ENCODE assay signal across 1 cellular context in the genomic region with DNA sequence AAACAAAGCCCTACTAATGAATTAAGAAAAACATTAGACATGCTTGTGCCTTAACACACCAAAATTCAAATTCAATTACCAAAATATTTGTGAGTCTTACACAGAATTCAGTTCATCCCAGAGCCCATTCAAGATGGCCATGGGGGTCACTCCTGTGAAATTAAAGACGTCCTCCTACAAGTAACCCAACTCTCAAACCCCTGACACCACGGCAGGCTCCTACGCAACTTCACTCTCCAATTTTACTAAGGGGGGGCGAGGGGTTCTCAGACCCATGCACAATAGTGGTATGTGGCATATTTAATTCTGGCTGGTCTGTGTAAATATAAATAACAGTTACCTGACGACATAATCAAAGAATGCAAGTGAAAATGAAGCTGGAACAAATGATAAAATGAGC.
TF ChIP-seq lines count a peak whose summit lies in the region.

No MANE protein-coding gene starts in this region.

TF ChIP-seq in HepG2, 621 proteins besides CTCF, POLR2A, EP300 and RAD21 (continued from another document):
- TF ChIP-seq, protein P1, sequence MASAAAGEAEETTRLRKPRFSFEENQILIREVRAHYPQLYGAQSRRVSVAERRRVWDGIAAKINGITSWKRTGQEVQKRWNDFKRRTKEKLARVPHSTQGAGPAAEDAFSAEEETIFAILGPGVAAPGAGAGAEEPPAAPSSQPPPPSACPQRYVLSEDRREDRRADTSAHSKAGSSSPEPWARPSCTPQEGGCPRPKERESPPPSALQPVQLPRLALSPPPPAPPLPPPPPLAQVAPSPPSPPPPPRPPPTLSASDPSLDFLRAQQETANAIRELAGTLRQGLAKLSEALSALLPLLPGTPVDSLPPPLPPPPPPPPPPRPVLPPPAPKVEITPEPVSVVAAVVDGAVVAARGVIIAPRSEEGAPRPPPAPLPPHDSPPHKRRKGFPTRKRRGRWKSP (CRISPR knock-in tag; IDR thresholded peaks at IDR 0.05): no peak
- TF ChIP-seq ZBTB38 (CRISPR knock-in tag; IDR thresholded peaks at IDR 0.05): no peak
- no peak for TF ChIP-seq PPARG (CRISPR knock-in tag; conservative IDR thresholded peaks at IDR 0.05)
- no peak for TF ChIP-seq HOXD1 (CRISPR knock-in tag; IDR thresholded peaks at IDR 0.05)
- no peak for TF ChIP-seq MED8 (CRISPR knock-in tag; IDR thresholded peaks at IDR 0.05; ENCODE audit: insufficient replicate concordance)
- TF ChIP-seq, protein P2, sequence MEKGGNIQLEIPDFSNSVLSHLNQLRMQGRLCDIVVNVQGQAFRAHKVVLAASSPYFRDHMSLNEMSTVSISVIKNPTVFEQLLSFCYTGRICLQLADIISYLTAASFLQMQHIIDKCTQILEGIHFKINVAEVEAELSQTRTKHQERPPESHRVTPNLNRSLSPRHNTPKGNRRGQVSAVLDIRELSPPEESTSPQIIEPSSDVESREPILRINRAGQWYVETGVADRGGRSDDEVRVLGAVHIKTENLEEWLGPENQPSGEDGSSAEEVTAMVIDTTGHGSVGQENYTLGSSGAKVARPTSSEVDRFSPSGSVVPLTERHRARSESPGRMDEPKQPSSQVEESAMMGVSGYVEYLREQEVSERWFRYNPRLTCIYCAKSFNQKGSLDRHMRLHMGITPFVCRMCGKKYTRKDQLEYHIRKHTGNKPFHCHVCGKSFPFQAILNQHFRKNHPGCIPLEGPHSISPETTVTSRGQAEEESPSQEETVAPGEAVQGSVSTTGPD (CRISPR knock-in tag; IDR thresholded peaks at IDR 0.05): no peak
